ENCODE assay signal across 7 cellular contexts in the genomic region with DNA sequence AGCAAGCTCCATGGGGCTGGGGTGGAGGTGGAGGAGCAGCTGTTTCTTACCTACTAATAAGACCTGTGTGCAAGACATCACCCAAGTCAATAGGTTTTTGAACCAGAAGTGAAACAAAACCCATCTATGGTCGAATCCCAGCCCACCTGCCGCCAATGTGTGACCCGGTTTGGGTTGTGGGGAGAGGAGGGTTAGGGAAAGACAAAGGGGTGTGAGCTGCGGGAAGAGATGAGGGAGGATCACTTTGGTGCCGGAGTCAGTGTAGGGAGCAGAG. TPM values are rescaled to one million over a fixed set of nuclear protein-coding genes. Genes with fewer than 3 reads are reported as not detected.
A peak's percentile ranks its signal among the peaks of the same experiment; 100 is the strongest.
DNase-seq lines count a peak whose midpoint lies in the region; TF ChIP-seq lines count a peak whose summit lies in the region.
"Had no signal": no experiment of that assay in that cellular context is flagged by ENCODE, and none has a peak within 500 bp of the region (broad histone marks: within the 10 kb centered on the region; RNA-seq: fewer than 3 reads in every experiment).

No MANE protein-coding gene starts in this region.

- H4K20me1 ChIP-seq in KMS-11 (ENCODE audit: insufficient read depth): no peaks in the 10 kb centered on the region

- WGBS in sigmoid colon, 2 donors: 1 to 16% methylated on average over 5 of the region's 5 CpGs

- no peak overlapping the region for H3K4me3 ChIP-seq in KMS-11 (IDR thresholded peaks at IDR 0.05; ENCODE audit: insufficient read depth, low read depth, low read length)
- H3K4me3 ChIP-seq in choroid plexus epithelial cell (ENCODE audit: low read depth, low read length): peak overlapping the region; percentile 53
- H3K4me3 ChIP-seq in sigmoid colon: peak overlapping the region in 3 of 4 donors; percentile 33 to 46 (median 43)

- H3K4me2 ChIP-seq in KMS-11: no peak overlapping the region

- DNase-seq in choroid plexus epithelial cell (ENCODE audit: low read depth) (no peak), sigmoid colon (no peak), UCSD-AML1 (lab: John Stamatoyannopoulos, UW; ENCODE audit: unreplicated experiment) (no peak), COR-L47 (lab: John Stamatoyannopoulos, UW) (no peak), NCI-H1436 (lab: John Stamatoyannopoulos, UW) (no peak)

- H3K4me1 ChIP-seq in KMS-11 (ENCODE audit: low read depth, poor library complexity, severe bottlenecking) (no peaks in the 10 kb centered on the region), sigmoid colon (peaks cover 0 to 15% (median 14%) of the 10 kb centered on the region in 4 donors)

- H3K27ac ChIP-seq in KMS-11 (no peak overlapping the region), sigmoid colon (no peak overlapping the region)
- H3K27ac ChIP-seq: right atrium auricular region had no signal

- no peak for TF ChIP-seq POLR2A in sigmoid colon (IDR thresholded peaks at IDR 0.05)

- TF ChIP-seq CTCF in KMS-11 (conservative IDR thresholded peaks at IDR 0.05; ENCODE audit: low read depth, low read length): no peak
- no peak for TF ChIP-seq CTCF in choroid plexus epithelial cell (conservative IDR thresholded peaks at IDR 0.05; ENCODE audit: low read depth, low read length)
- no peak for TF ChIP-seq CTCF in sigmoid colon (IDR thresholded peaks at IDR 0.05)

- intact Hi-C loops in sigmoid colon (cut with DNase I): no loop called here

- no peaks in the 10 kb centered on the region for H3K9me3 ChIP-seq in sigmoid colon
- H3K9me3 ChIP-seq: right atrium auricular region had no signal

- H3K36me3 ChIP-seq in KMS-11 (ENCODE audit: insufficient read depth): no peaks in the 10 kb centered on the region
- H3K36me3 ChIP-seq in sigmoid colon: no peaks in the 10 kb centered on the region
- H3K36me3 ChIP-seq: right atrium auricular region had no signal

- no peaks in the 10 kb centered on the region for H3K79me2 ChIP-seq in KMS-11 (ENCODE audit: insufficient read depth, low read depth)

- no peak overlapping the region; the same call in 1 of the 2 replicates for H3K9ac ChIP-seq in KMS-11

- H3K27me3 ChIP-seq in KMS-11 (ENCODE audit: insufficient read depth, low read depth): no peaks in the 10 kb centered on the region
- H3K27me3 ChIP-seq in sigmoid colon: peaks cover 9 to 31% (median 15%) of the 10 kb centered on the region in 3 donors
- H3K27me3 ChIP-seq: right atrium auricular region had no signal

- peak overlapping the region; percentile 18; the same call in 1 of the 2 replicates for H2AFZ ChIP-seq in KMS-11 (ENCODE audit: low read depth)

- no peak for TF ChIP-seq EP300 in sigmoid colon (IDR thresholded peaks at IDR 0.05)

RNA-seq across cellular contexts. Expression of a gene that starts 0.6 kb away (rescaled TPM):
- 1 to 10 TPM in 2 of 4 donors, under 1 TPM in 2; 0.33 to 4.2 (median 1.2) TPM for total RNA-seq in sigmoid colon
- polyA plus RNA-seq in sigmoid colon: 10 to 100 TPM in 1 of 3 donors, 1 to 10 TPM in 2; 3.6 to 19.9 (median 6.0) TPM

RNA-seq across cellular contexts. Expression of a gene that starts 8.9 kb away (rescaled TPM):
- under 1 TPM in 1 of 4 donors, not detected in 3; 0.49 TPM for total RNA-seq in sigmoid colon
- polyA plus RNA-seq in sigmoid colon: 1 to 10 TPM; 1.4 to 6.1 (median 2.4) TPM
- total RNA-seq: right atrium auricular region had no signal

RNA-seq across cellular contexts. Expression of a gene that starts 16.1 kb away (rescaled TPM):
- 1 to 10 TPM; 5.0 to 9.1 (median 6.4) TPM for total RNA-seq in sigmoid colon
- 10 to 100 TPM; 13.2 to 37.0 (median 19.0) TPM for polyA plus RNA-seq in sigmoid colon

RNA-seq across cellular contexts. Expression of a gene that starts 36.1 kb away (rescaled TPM):
- total RNA-seq in sigmoid colon: 100 to 1,000 TPM in 2 of 4 donors, 10 to 100 TPM in 2; 55.5 to 145 (median 102) TPM
- polyA plus RNA-seq in sigmoid colon: 10 to 100 TPM in 1 of 3 donors, 1 to 10 TPM in 2; 6.6 to 54.9 (median 7.4) TPM

RNA-seq across cellular contexts. Expression of a gene that starts 41.3 kb away (rescaled TPM):
- 1 to 10 TPM; 4.7 to 6.4 (median 5.7) TPM for total RNA-seq in sigmoid colon
- 10 to 100 TPM in 2 of 3 donors, 1 to 10 TPM in 1; 9.9 to 24.2 (median 10.2) TPM for polyA plus RNA-seq in sigmoid colon
